Comparison of ENCODE assay signal across 1 cellular context in genomic region chr2:22055784-22056620, GRCh38.
A peak's percentile ranks its signal among the peaks of the same experiment; 100 is the strongest.
TF ChIP-seq lines count a peak whose summit lies in the region.

No MANE protein-coding gene starts in this region.

TF ChIP-seq in HepG2, 621 proteins besides CTCF, POLR2A, EP300 and RAD21 (continued from another document and continues in another):
- TF ChIP-seq DDIT3 (CRISPR knock-in tag; IDR thresholded peaks at IDR 0.05) (no peak), ELF3 (CRISPR knock-in tag; IDR thresholded peaks at IDR 0.05) (peak; percentile 87), ZNF792 (CRISPR knock-in tag; IDR thresholded peaks at IDR 0.05) (peak; percentile 79), MIXL1 (CRISPR knock-in tag; IDR thresholded peaks at IDR 0.05) (peak; percentile 83), CENPX (CRISPR knock-in tag; IDR thresholded peaks at IDR 0.05) (no peak), THAP8 (CRISPR knock-in tag; IDR thresholded peaks at IDR 0.05; ENCODE audit: borderline replicate concordance) (no peak), MTA1 (CRISPR knock-in tag; IDR thresholded peaks at IDR 0.05; ENCODE audit: borderline replicate concordance) (no peak), EZH2 (conservative IDR thresholded peaks at IDR 0.05; ENCODE audit: low read depth, low read length) (no peak), SNAPC2 (CRISPR knock-in tag; IDR thresholded peaks at IDR 0.05) (no peak), ZNF318 (CRISPR knock-in tag; IDR thresholded peaks at IDR 0.05) (no peak), CREM (IDR thresholded peaks at IDR 0.05) (peak; percentile 79; the same call in 1 of the 2 replicates), CREM (CRISPR knock-in tag; IDR thresholded peaks at IDR 0.05) (no peak), PATZ1 (CRISPR knock-in tag; IDR thresholded peaks at IDR 0.05) (peak; percentile 70), SRY (CRISPR knock-in tag; IDR thresholded peaks at IDR 0.05) (no peak; the same call in 1 of the 2 replicates), ZNF335 (CRISPR knock-in tag; IDR thresholded peaks at IDR 0.05) (0 out of 2 replicates have a peak, but pooled peaks have one; percentile 45), ZBTB39 (CRISPR knock-in tag; IDR thresholded peaks at IDR 0.05) (no peak), KDM3A (CRISPR knock-in tag; IDR thresholded peaks at IDR 0.05; ENCODE audit: low read depth) (no peak; the same call in 1 of the 2 replicates), JUNB (CRISPR knock-in tag; IDR thresholded peaks at IDR 0.05; ENCODE audit: borderline replicate concordance) (no peak), KDM1A (CRISPR knock-in tag; IDR thresholded peaks at IDR 0.05) (peak; percentile 77; the same call in 1 of the 2 replicates), ZNF451 (CRISPR knock-in tag; IDR thresholded peaks at IDR 0.05) (no peak), ATF4 (CRISPR knock-in tag; IDR thresholded peaks at IDR 0.05) (peak in 1 of 2 experiments; percentile 82; a peak in 2 of 4 replicates), UBTF (CRISPR knock-in tag; IDR thresholded peaks at IDR 0.05) (no peak), MXI1 (IDR thresholded peaks at IDR 0.05; ENCODE audit: borderline replicate concordance, low read depth, low read length) (no peak), ZFP90 (CRISPR knock-in tag; IDR thresholded peaks at IDR 0.05; ENCODE audit: borderline replicate concordance) (no peak), ZNF629 (CRISPR knock-in tag; conservative IDR thresholded peaks at IDR 0.05) (peak; percentile 79), ZMYM3 (CRISPR knock-in tag; IDR thresholded peaks at IDR 0.05) (no peak), SOX13 (IDR thresholded peaks at IDR 0.05) (0 out of 2 replicates have a peak, but pooled peaks have one; percentile 54), SOX13 (CRISPR knock-in tag; conservative IDR thresholded peaks at IDR 0.05 in 1 of 2, IDR thresholded peaks at IDR 0.05 in 1 of 2) (peak in 1 of 2 experiments; percentile 85; a peak in 2 of 4 replicates), CSRNP1 (CRISPR knock-in tag; IDR thresholded peaks at IDR 0.05) (no peak), WIZ (CRISPR knock-in tag; IDR thresholded peaks at IDR 0.05) (peak; percentile 92; the same call in 1 of the 2 replicates), ZMAT5 (CRISPR knock-in tag; IDR thresholded peaks at IDR 0.05; ENCODE audit: borderline replicate concordance, low read depth) (no peak), ZNF34 (CRISPR knock-in tag; IDR thresholded peaks at IDR 0.05; ENCODE audit: borderline replicate concordance) (no peak), ZBTB8A (CRISPR knock-in tag; IDR thresholded peaks at IDR 0.05; ENCODE audit: borderline replicate concordance, low read depth) (no peak), ETV5 (CRISPR knock-in tag; IDR thresholded peaks at IDR 0.05; ENCODE audit: borderline replicate concordance) (no peak; the same call in 1 of the 2 replicates), SNAPC5 (CRISPR knock-in tag; IDR thresholded peaks at IDR 0.05; ENCODE audit: borderline replicate concordance) (no peak), NKX3-1 (CRISPR knock-in tag; IDR thresholded peaks at IDR 0.05) (no peak), ZNF569 (CRISPR knock-in tag; IDR thresholded peaks at IDR 0.05; ENCODE audit: borderline replicate concordance) (no peak), MAF1 (CRISPR knock-in tag; IDR thresholded peaks at IDR 0.05; ENCODE audit: borderline replicate concordance) (no peak), ZNF672 (CRISPR knock-in tag; IDR thresholded peaks at IDR 0.05) (no peak), ZBTB46 (CRISPR knock-in tag; IDR thresholded peaks at IDR 0.05; ENCODE audit: borderline replicate concordance) (no peak), ZNF160 (CRISPR knock-in tag; IDR thresholded peaks at IDR 0.05) (0 out of 2 replicates have a peak, but pooled peaks have one; percentile 43)
